ENCODE assay signal across 8 cellular contexts in the genomic region with DNA sequence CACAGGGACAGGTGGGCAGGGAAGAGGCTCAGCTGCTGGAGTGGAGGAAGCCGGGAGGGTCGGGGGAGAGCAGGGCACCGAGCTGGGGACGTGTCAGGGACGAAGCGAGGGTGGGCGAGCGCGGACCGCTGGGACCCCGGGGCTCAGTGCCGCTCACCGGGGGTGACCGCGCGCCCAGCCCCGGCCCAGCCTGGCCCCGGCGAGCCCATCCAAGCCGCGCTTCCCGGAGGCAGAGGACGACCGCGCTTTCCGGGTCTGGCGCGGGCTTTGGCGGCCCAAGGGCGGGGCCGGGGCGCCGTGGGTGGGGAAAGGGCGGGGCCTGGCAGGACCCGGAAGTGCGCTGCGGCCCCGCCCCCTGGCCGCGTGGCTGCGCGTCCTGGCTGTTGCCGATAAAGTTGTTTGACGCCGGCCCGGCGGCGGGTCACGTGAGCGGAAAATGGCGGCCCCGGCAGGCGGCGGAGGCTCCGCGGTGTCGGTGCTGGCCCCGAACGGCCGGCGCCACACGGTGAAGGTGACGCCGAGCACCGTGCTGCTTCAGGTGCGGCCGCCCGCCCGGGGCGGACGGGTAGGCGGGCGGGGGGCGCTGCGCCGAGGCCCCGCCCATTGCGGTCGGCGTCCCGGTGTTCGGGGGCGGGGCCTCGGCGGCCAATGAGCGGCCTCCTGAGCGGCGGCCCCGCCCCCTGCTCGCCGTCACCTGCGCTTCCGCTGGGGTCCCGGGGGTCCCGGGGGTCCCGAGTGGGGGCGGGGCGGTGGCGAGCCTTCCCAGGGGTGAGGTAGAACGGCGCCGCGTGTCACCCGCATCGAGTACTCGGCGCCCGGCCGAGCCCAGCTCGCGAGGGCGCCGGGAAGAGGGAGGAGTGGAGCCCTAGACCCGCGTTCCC. TPM values are rescaled to one million over a fixed set of nuclear protein-coding genes. Genes with fewer than 3 reads are reported as not detected.
DNase-seq lines count a peak whose midpoint lies in the region; ATAC-seq, FAIRE-seq and TF ChIP-seq lines count a peak whose summit lies in the region.

A gene with protein sequence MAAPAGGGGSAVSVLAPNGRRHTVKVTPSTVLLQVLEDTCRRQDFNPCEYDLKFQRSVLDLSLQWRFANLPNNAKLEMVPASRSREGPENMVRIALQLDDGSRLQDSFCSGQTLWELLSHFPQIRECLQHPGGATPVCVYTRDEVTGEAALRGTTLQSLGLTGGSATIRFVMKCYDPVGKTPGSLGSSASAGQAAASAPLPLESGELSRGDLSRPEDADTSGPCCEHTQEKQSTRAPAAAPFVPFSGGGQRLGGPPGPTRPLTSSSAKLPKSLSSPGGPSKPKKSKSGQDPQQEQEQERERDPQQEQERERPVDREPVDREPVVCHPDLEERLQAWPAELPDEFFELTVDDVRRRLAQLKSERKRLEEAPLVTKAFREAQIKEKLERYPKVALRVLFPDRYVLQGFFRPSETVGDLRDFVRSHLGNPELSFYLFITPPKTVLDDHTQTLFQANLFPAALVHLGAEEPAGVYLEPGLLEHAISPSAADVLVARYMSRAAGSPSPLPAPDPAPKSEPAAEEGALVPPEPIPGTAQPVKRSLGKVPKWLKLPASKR (plus strand): TSS at position 419 of the 881 bp plus-strand sequence. CDS start 18 bp downstream, at position 437.

- H3K4me3 ChIP-seq in right cardiac atrium (ENCODE audit: low read length), result peak within 1 kb of the TSS; percentile 78

- in situ Hi-C loops in GM13977 (cut with MboI; ENCODE audit: low pct_unique_long_range_greater_than_20kb, low sequenced_read_pairs, unreplicated experiment), result no loop called here

- intact Hi-C loops in T-helper 2 cell treated with Interferon-gamma antibody and Interleukin-4, amounts not matched to agents 100 ng/mL and 5 ng/mL, for 36 hours (cut with micrococcal nuclease), result loop anchor here (1.0 kb wide), 2 partner anchors 9 to 46 kb away; a partner anchor contains a TSS
- intact Hi-C loops in right cardiac atrium (cut with DNase I), result no loop called here

- H3K27ac ChIP-seq in angular gyrus (ENCODE audit: low read depth, low read length) (peak within 1 kb of the TSS; percentile 76), right cardiac atrium (ENCODE audit: low read length) (peak within 1 kb of the TSS; percentile 65)

- peak; percentile 97 for DNase-seq in GM13977 (ENCODE audit: low spot score)
- peak; percentile 58 for DNase-seq in NCI-H1417 treated with DMSO at 0.1 percent for 48 hours (lab: John Stamatoyannopoulos, UW)
- peak; percentile 93 to 97 (median 97) for DNase-seq in right cardiac atrium
- DNase-seq in putamen (ENCODE audit: low spot score), result peak; percentile 89
- peak; percentile 97 for DNase-seq in urothelium cell line (ENCODE audit: low spot score)

- H3K4me1 ChIP-seq in right cardiac atrium (ENCODE audit: control insufficient read depth, insufficient read depth, low read length), result no peaks in the 10 kb centered on the region

- peak; percentile 53 for FAIRE-seq in urothelium cell line (lab: Jason Lieb, UNC)

- ATAC-seq in HG02763 (IDR thresholded peaks at IDR 0.05; ENCODE audit: unreplicated experiment) (peak; percentile 84), right cardiac atrium (peak; percentile 97 to 98)

- no peak for TF ChIP-seq CTCF in GM13977 (IDR thresholded peaks at IDR 0.05; ENCODE audit: extremely low read depth, insufficient read depth, missing control alignments)

- no peaks in the 10 kb centered on the region for H3K9me3 ChIP-seq in right cardiac atrium (ENCODE audit: control insufficient read depth, low read length)

- under 1% methylated on average over 115 of the region's 115 CpGs for WGBS in right cardiac atrium

- no peaks in the 10 kb centered on the region for H3K27me3 ChIP-seq in right cardiac atrium (ENCODE audit: control insufficient read depth, insufficient read depth)

RNA-seq across cellular contexts. Expression of the gene that starts here (rescaled TPM):
- total RNA-seq in T-helper 2 cell treated with Interferon-gamma antibody and Interleukin-4, amounts not matched to agents 100 ng/mL and 5 ng/mL, for 36 hours, result 34.4 and 35.5 TPM in 2 replicates
- total RNA-seq in right cardiac atrium, result 10 to 100 TPM; 16.6 to 28.9 (median 21.6) TPM
- polyA plus RNA-seq in right cardiac atrium, result 20.1 TPM

Comparison
In these comparisons a context has a peak if more than half of its experiments do, and no peak if none do; other contexts are left out.
1. Peak in every context shown above with its lines: DNase-seq, ATAC-seq, H3K4me3 ChIP-seq and H3K27ac ChIP-seq.